Comparison of ENCODE assay signal across 9 cellular contexts in genomic region chr3:64355473-64355872, GRCh38.
DNase-seq lines count a peak whose midpoint lies in the region; ATAC-seq and TF ChIP-seq lines count a peak whose summit lies in the region.
"Had no signal": no experiment of that assay in that cellular context is flagged by ENCODE, and none has a peak within 500 bp of the region (broad histone marks: within the 10 kb centered on the region; RNA-seq: fewer than 3 reads in every experiment).

No MANE protein-coding gene starts in this region.

- TF ChIP-seq CTCF in neural crest cell (conservative IDR thresholded peaks at IDR 0.05) (no peak), glutamatergic neuron (IDR thresholded peaks at IDR 0.05; ENCODE audit: partially characterized antibody, unreplicated experiment) (no peak)

- H3K36me3 Mint-ChIP-seq in neural crest cell (ENCODE audit: low read depth) (no peaks in the 10 kb centered on the region), glutamatergic neuron (ENCODE audit: unreplicated experiment) (no peaks in the 10 kb centered on the region)

- peak; percentile 54 for ATAC-seq in esophagus mucosa
- no peak for ATAC-seq in HG02973 (IDR thresholded peaks at IDR 0.05; ENCODE audit: unreplicated experiment)
- no peak for ATAC-seq in GM18868 (IDR thresholded peaks at IDR 0.05; ENCODE audit: unreplicated experiment)

- peak; percentile 10 for DNase-seq in Caki2 (ENCODE audit: low read depth)
- DNase-seq in NCI-H69 (lab: John Stamatoyannopoulos, UW), result peak; percentile 15
- DNase-seq in neural crest cell (ENCODE audit: low read depth, low spot score), result no peak
- DNase-seq in glutamatergic neuron, result no peak
- no peak for DNase-seq in NCI-H2227 treated with DMSO at 0.1 percent for 48 hours (lab: John Stamatoyannopoulos, UW)

- in situ Hi-C loops in Caki2 (cut with HindIII; ENCODE audit: low pct_unique_long_range_greater_than_20kb, low sequenced_read_pairs), result no loop called here

- H3K9me3 Mint-ChIP-seq in neural crest cell (no peaks in the 10 kb centered on the region), glutamatergic neuron (ENCODE audit: unreplicated experiment) (peaks cover 2% of the 10 kb centered on the region)
- H3K9me3 Mint-ChIP-seq: T-helper 2 cell treated with Interferon-gamma antibody and Interleukin-4, amounts not matched to agents 5 μg/mL and 100 μg/mL, for 36 hours had no signal

- H3K27me3 Mint-ChIP-seq in neural crest cell (ENCODE audit: low read depth) (no peaks in the 10 kb centered on the region), glutamatergic neuron (ENCODE audit: unreplicated experiment) (no peaks in the 10 kb centered on the region)

- peaks cover 62% of the 10 kb centered on the region for H3K4me1 Mint-ChIP-seq in neural crest cell
- peaks cover 42% of the 10 kb centered on the region for H3K4me1 Mint-ChIP-seq in glutamatergic neuron (ENCODE audit: low read depth, unreplicated experiment)

- peak overlapping the region; percentile 7 for H3K27ac Mint-ChIP-seq in neural crest cell (ENCODE audit: unreplicated experiment)
- no peak overlapping the region for H3K27ac Mint-ChIP-seq in glutamatergic neuron (ENCODE audit: unreplicated experiment)
- H3K27ac Mint-ChIP-seq: T-helper 2 cell treated with Interferon-gamma antibody and Interleukin-4, amounts not matched to agents 5 μg/mL and 100 μg/mL, for 36 hours had no signal

- H3K4me3 Mint-ChIP-seq in neural crest cell (no peak overlapping the region), glutamatergic neuron (ENCODE audit: unreplicated experiment) (no peak overlapping the region)
- H3K4me3 Mint-ChIP-seq: T-helper 2 cell treated with Interferon-gamma antibody and Interleukin-4, amounts not matched to agents 5 μg/mL and 100 μg/mL, for 36 hours had no signal

Comparison
In these comparisons a context has a peak if more than half of its experiments do, and no peak if none do; other contexts are left out.
1. DNase-seq: peak in Caki2 (single experiment) and NCI-H69 (single experiment); none in neural crest cell (single experiment), glutamatergic neuron (single experiment) and NCI-H2227 treated with DMSO at 0.1 percent for 48 hours (single experiment).